In the genomic region with DNA sequence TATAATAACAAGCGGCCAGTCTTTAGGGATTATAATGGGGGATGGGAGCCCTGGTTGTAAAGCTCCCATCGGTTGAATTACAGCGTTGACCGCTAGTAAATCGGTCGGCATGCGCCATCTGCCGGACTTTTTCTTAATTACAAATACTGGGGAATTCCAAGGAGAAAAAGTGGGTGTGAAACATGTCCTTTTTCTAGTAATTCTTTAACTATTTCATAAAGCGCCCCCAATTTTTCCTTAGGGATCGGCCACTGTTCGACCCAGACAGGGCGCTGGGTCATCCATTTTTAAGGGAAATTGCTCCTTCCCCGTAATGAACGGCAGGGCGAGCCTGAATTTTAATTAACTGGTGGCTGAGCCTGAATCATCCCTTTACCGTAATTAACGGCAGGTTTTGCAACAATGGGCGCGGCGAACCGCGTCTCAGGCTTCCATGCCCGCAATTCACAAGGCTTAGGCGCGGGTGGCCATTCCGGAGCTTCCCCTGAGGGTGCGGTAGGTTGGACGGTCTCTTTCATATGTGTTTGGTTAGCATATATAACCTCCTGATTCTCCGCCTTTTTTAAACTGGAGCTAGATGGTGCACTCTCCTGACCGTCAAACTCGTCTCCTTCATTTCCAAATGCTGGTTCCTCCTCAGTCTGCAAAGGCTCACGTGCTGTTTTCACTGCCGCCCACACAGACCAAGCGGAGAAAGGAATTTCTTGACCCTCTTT, we compare ENCODE assay signal across 8 cellular contexts. TPM values are rescaled to one million over a fixed set of nuclear protein-coding genes. Genes with fewer than 3 reads are reported as not detected.
A peak's percentile ranks its signal among the peaks of the same experiment; 100 is the strongest.
DNase-seq lines count a peak whose midpoint lies in the region; ATAC-seq and TF ChIP-seq lines count a peak whose summit lies in the region.

No MANE protein-coding gene starts in this region.

- ATAC-seq in GM18867 (IDR thresholded peaks at IDR 0.05; ENCODE audit: unreplicated experiment), result no peak

- TF ChIP-seq CTCF in choroid plexus epithelial cell (conservative IDR thresholded peaks at IDR 0.05; ENCODE audit: low read depth, low read length) (peak; percentile 74), kidney epithelial cell (IDR thresholded peaks at IDR 0.05; ENCODE audit: insufficient read depth, low read length, poor library complexity, severe bottlenecking) (peak; percentile 49)

- peaks cover 3% of the 10 kb centered on the region for H3K27me3 ChIP-seq in kidney epithelial cell (ENCODE audit: control insufficient read depth, insufficient read depth, low read length)

- no peaks in the 10 kb centered on the region for H3K36me3 ChIP-seq in kidney epithelial cell (ENCODE audit: control insufficient read depth, insufficient read depth, low read length)

- H3K4me3 ChIP-seq in choroid plexus epithelial cell (ENCODE audit: low read depth, low read length), result peak overlapping the region; percentile 22
- no peak overlapping the region for H3K4me3 ChIP-seq in kidney epithelial cell (ENCODE audit: low read depth, low read length)

- DNase-seq in activated gamma-delta T cell treated with Interleukin-2 at 50 U/mL for 16 hours (peak; percentile 44), activated gamma-delta T cell (lab: John Stamatoyannopoulos, UW) (no peak), NCI-H2196 (lab: John Stamatoyannopoulos, UW; ENCODE audit: unreplicated experiment) (peak; percentile 91), choroid plexus epithelial cell (ENCODE audit: low read depth) (peak; percentile 85), kidney epithelial cell (ENCODE audit: low read depth) (no peak)
- DNase-seq in activated CD4-positive, CD25-positive, alpha-beta regulatory T cell treated with anti-CD3 and anti-CD28 coated beads, Interleukin-2, amount 50 U/mL, for 72 hours, result peak; percentile 49
- DNase-seq in stimulated activated CD4-positive, alpha-beta T cell treated with anti-CD3 and anti-CD28 coated beads, Interleukin-15, amount 100 ng/mL, for 48 hours (ENCODE audit: low read depth in 2 of 2), result peak; percentile 22 to 35

RNA-seq across cellular contexts. Expression of a gene that starts 30.2 kb away (rescaled TPM):
- 9.9 and 16.4 TPM in 2 replicates for total RNA-seq in kidney epithelial cell

RNA-seq across cellular contexts. Expression of a gene that starts 36.8 kb away (rescaled TPM):
- total RNA-seq in kidney epithelial cell, result 0.27 TPM in 1 of 2 replicates, not detected in the other

RNA-seq across cellular contexts. Expression of a gene that starts 52.5 kb away (rescaled TPM):
- total RNA-seq in kidney epithelial cell, result 0.04 and 0.07 TPM in 2 replicates

Comparison
In these comparisons a context has a peak if more than half of its experiments do, and no peak if none do; other contexts are left out.
1. DNase-seq: peak in activated gamma-delta T cell treated with Interleukin-2 at 50 U/mL for 16 hours (single experiment), NCI-H2196 (single experiment), activated CD4-positive, CD25-positive, alpha-beta regulatory T cell treated with anti-CD3 and anti-CD28 coated beads, Interleukin-2, amount 50 U/mL, for 72 hours (single experiment), choroid plexus epithelial cell (single experiment) and stimulated activated CD4-positive, alpha-beta T cell treated with anti-CD3 and anti-CD28 coated beads, Interleukin-15, amount 100 ng/mL, for 48 hours (2 of 2); none in activated gamma-delta T cell (single experiment) and kidney epithelial cell (single experiment).